ENCODE assay signal across 28 cellular contexts in the genomic region with DNA sequence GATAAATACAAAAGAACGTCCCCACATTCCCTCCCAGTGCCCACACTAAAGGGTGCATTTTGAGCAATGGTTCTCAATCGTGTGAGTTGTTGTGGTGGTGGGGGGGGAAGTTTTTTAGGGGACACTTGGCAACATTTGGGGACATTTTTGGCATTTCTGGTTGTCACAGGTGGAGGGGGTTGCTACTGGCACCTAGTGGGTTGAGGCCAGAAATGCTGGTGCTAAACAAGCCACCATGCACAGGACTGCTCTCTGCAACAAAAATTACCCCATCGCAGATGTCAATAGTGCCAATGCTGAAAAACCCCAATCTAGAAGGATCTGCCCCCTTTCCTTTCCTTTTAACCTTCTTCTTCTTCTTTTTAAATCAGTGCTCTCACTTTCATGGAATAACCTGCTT.
A peak's percentile ranks its signal among the peaks of the same experiment; 100 is the strongest.
DNase-seq lines count a peak whose midpoint lies in the region; FAIRE-seq and TF ChIP-seq lines count a peak whose summit lies in the region.
"Had no signal": no experiment of that assay in that cellular context is flagged by ENCODE, and none has a peak within 500 bp of the region (broad histone marks: within the 10 kb centered on the region; RNA-seq: fewer than 3 reads in every experiment).

No MANE protein-coding gene starts in this region.

- no peak overlapping the region for H2BK12ac ChIP-seq in H1 (ENCODE audit: low read depth, low read length)

- H3K27ac ChIP-seq in HUES64 (ENCODE audit: low read depth, low read length) (peak overlapping the region; percentile 63), H1 (ENCODE audit: low read depth, low read length) (no peak overlapping the region), Karpas-422 (ENCODE audit: low read length) (no peak overlapping the region)
- H3K27ac ChIP-seq: PC-9, suprapubic skin had no signal

- H4K91ac ChIP-seq in H1 (replicated peaks; ENCODE audit: insufficient read length, low read length), result no peak overlapping the region

- peaks cover 6% of the 10 kb centered on the region for H3K27me3 Mint-ChIP-seq in progenitor cell of endocrine pancreas
- H3K27me3 Mint-ChIP-seq: activated B cell treated with CpG ODN at 0.5 μM for 24 hours; activated naive CD4-positive, alpha-beta T cell treated with anti-CD3 and anti-CD28 coated beads, Interleukin-2, amount 10 ng/mL, durations not matched to agents 7 days and 5 days; stimulated activated memory B cell treated with anti-CD40 and anti-IgM and Interleukin-4, amounts not matched to agents 10 μg/mL and 1 μg/mL and 100 μg/mL, for 72 hours had no signal

- H2AFZ ChIP-seq in H1 (ENCODE audit: low read length) (0 out of 2 replicates have a peak overlapping the region, but pooled peaks have one; percentile 49), Karpas-422 (ENCODE audit: low read length) (no peak overlapping the region)
- H2AFZ ChIP-seq: PC-9 had no signal

- no peaks in the 10 kb centered on the region for H4K20me1 ChIP-seq in H1 (replicated peaks in 1 of 2; ENCODE audit: control insufficient read depth in 1 of 2, insufficient read depth in 2 of 2, low read length in 2 of 2)
- H4K20me1 ChIP-seq in Karpas-422 (ENCODE audit: insufficient read depth, low read depth, low read length), result no peaks in the 10 kb centered on the region

- no peak for TF ChIP-seq EP300 in H1 (IDR thresholded peaks at IDR 0.05; ENCODE audit: borderline replicate concordance in 1 of 2, low read depth in 2 of 2, low read length in 2 of 2)

- peak; percentile 18 for DNase-seq in NCI-H82 (lab: John Stamatoyannopoulos, UW)
- no peak for DNase-seq in NCI-H82 treated with DMSO at 0.1 percent for 48 hours (lab: John Stamatoyannopoulos, UW; ENCODE audit: unreplicated experiment)
- DNase-seq in H1 (ENCODE audit: low read depth in 1 of 2, low spot score in 2 of 2), result no peak
- no peak for DNase-seq in progenitor cell of endocrine pancreas (ENCODE audit: low spot score, unreplicated experiment)
- DNase-seq in dermis blood vessel endothelial cell, result no peak
- DNase-seq in Karpas-422, result no peak
- no peak for DNase-seq in activated CD8-positive, alpha-beta memory T cell treated with anti-CD3 and anti-CD28 coated beads for 24 hours
- DNase-seq: 8988T; activated B cell treated with CpG ODN at 0.5 μM for 24 hours; activated naive CD4-positive, alpha-beta T cell treated with anti-CD3 and anti-CD28 coated beads, Interleukin-2, amount 10 ng/mL, durations not matched to agents 7 days and 5 days; amniotic stem cell; DMS53; GDM1; kidney glomerular epithelial cell; MG63; NCI-H1436; NCI-H2107; NCI-H446; NCI-H774; PC-9; SHP77; stimulated activated CD4-positive, alpha-beta T cell treated with anti-CD3 and anti-CD28 coated beads, Interleukin-4, amount 100 ng/mL, for 24 hours; T1000 had no signal

- H3K79me1 ChIP-seq in H1 (ENCODE audit: low read depth, low read length), result no peaks in the 10 kb centered on the region

- no peak for FAIRE-seq in H1 (lab: Jason Lieb, UNC)
- FAIRE-seq: GM19239 had no signal

- H3K9me2 ChIP-seq in Karpas-422 (replicated peaks; ENCODE audit: insufficient read depth, low read length), result no peaks in the 10 kb centered on the region

- H3K4me1 Mint-ChIP-seq in progenitor cell of endocrine pancreas (ENCODE audit: low read depth), result no peaks in the 10 kb centered on the region
- H3K4me1 Mint-ChIP-seq: activated B cell treated with CpG ODN at 0.5 μM for 24 hours; activated naive CD4-positive, alpha-beta T cell treated with anti-CD3 and anti-CD28 coated beads, Interleukin-2, amount 10 ng/mL, durations not matched to agents 7 days and 5 days; stimulated activated memory B cell treated with anti-CD40 and anti-IgM and Interleukin-4, amounts not matched to agents 10 μg/mL and 1 μg/mL and 100 μg/mL, for 72 hours had no signal

- no peak overlapping the region for H4K8ac ChIP-seq in H1 (ENCODE audit: extremely low read depth, insufficient read depth, low read length)

- no peak overlapping the region for H3K4me3 Mint-ChIP-seq in progenitor cell of endocrine pancreas (ENCODE audit: low read depth)
- H3K4me3 Mint-ChIP-seq: activated B cell treated with CpG ODN at 0.5 μM for 24 hours; activated naive CD4-positive, alpha-beta T cell treated with anti-CD3 and anti-CD28 coated beads, Interleukin-2, amount 10 ng/mL, durations not matched to agents 7 days and 5 days; stimulated activated memory B cell treated with anti-CD40 and anti-IgM and Interleukin-4, amounts not matched to agents 10 μg/mL and 1 μg/mL and 100 μg/mL, for 72 hours had no signal

- POLR2A ChIA-PET in H1 (lab: Charles Lee; ENCODE audit: partially characterized antibody), result interaction anchor here (0.9 kb wide), 1 partner anchor 14 kb away, joined by 3 read pairs; no protein-coding TSS in a partner anchor

- no peak overlapping the region for H2AK5ac ChIP-seq in H1 (ENCODE audit: low read depth, low read length)

- no peak for TF ChIP-seq POLR2A in H1 (IDR thresholded peaks at IDR 0.05; ENCODE audit: control extremely low read depth in 1 of 2, low read depth in 2 of 2, low read length in 2 of 2)

- H3K4me3 ChIP-seq in HUES64 (ENCODE audit: low read length), result peak overlapping the region; percentile 24; the same call in 1 of the 2 replicates
- peak overlapping the region in 1 of 4 experiments; percentile 18; a peak in 1 of 8 replicates for H3K4me3 ChIP-seq in H1 (ENCODE audit: extremely low read depth in 1 of 4, insufficient read depth in 2 of 4, low read depth in 3 of 4, low read length in 4 of 4)
- no peak overlapping the region for H3K4me3 ChIP-seq in Karpas-422 (ENCODE audit: low read length)
- H3K4me3 ChIP-seq: HAP-1, MG63, PC-9, suprapubic skin had no signal

- no peak overlapping the region; the same call in 1 of the 2 replicates for H2BK20ac ChIP-seq in H1 (ENCODE audit: low read length)

- H3K9me3 ChIP-seq in HUES64 (ENCODE audit: insufficient read depth, low read depth, low read length) (no peaks in the 10 kb centered on the region), H1 (ENCODE audit: insufficient read depth in 2 of 2, low read depth in 1 of 2, low read length in 1 of 2) (no peaks in the 10 kb centered on the region), Karpas-422 (ENCODE audit: low read length) (no peaks in the 10 kb centered on the region)
- H3K9me3 ChIP-seq: HAP-1, MG63, suprapubic skin had no signal

- H2BK15ac ChIP-seq in H1 (ENCODE audit: low read length), result no peak overlapping the region

- CTCF ChIA-PET in H1 (lab: Charles Lee; ENCODE audit: partially characterized antibody), result interaction anchor here (0.7 to 1.4 kb wide), 5 partner anchors 9 to 96 kb away, joined by 3 to 7 read pairs (median 3); no protein-coding TSS in a partner anchor

- H3K18ac ChIP-seq in H1 (ENCODE audit: extremely low read depth, low read length), result no peak overlapping the region

- H3K56ac ChIP-seq in H1 (replicated peaks; ENCODE audit: insufficient read length, low read depth, low read length), result no peak overlapping the region

- H3K4me1 ChIP-seq in HUES64 (ENCODE audit: insufficient read depth, low read length) (peaks cover 26% of the 10 kb centered on the region), H1 (replicated peaks in 1 of 4; ENCODE audit: control insufficient read depth in 3 of 4, insufficient read depth in 4 of 4, low read length in 3 of 4) (peaks cover 5 to 18% (median 12%) of the 10 kb centered on the region in 4 experiments), Karpas-422 (ENCODE audit: low read length) (no peaks in the 10 kb centered on the region)
- H3K4me1 ChIP-seq: HAP-1, suprapubic skin had no signal

- H3K4me2 ChIP-seq in H1 (ENCODE audit: insufficient read depth in 1 of 2, low read depth in 2 of 2, low read length in 2 of 2) (peak overlapping the region in 1 of 2 experiments; percentile 51; a peak in 1 of 4 replicates), Karpas-422 (ENCODE audit: low read depth, low read length, poor library complexity, severe bottlenecking) (no peak overlapping the region)
- H3K4me2 ChIP-seq: PC-9 had no signal

- H2BK120ac ChIP-seq in H1 (replicated peaks; ENCODE audit: low read depth, low read length), result no peak overlapping the region

- H3K27ac Mint-ChIP-seq in progenitor cell of endocrine pancreas, result no peak overlapping the region
- H3K27ac Mint-ChIP-seq: activated B cell treated with CpG ODN at 0.5 μM for 24 hours; activated naive CD4-positive, alpha-beta T cell treated with anti-CD3 and anti-CD28 coated beads, Interleukin-2, amount 10 ng/mL, durations not matched to agents 7 days and 5 days; stimulated activated memory B cell treated with anti-CD40 and anti-IgM and Interleukin-4, amounts not matched to agents 10 μg/mL and 1 μg/mL and 100 μg/mL, for 72 hours had no signal

- H3K9ac ChIP-seq in HUES64 (ENCODE audit: low read depth, low read length), result no peak overlapping the region; the same call in 1 of the 2 replicates
- H3K9ac ChIP-seq in H1 (replicated peaks in 1 of 4; ENCODE audit: extremely low read depth in 1 of 4, low read depth in 3 of 4, low read length in 3 of 4), result no peak overlapping the region
- no peak overlapping the region for H3K9ac ChIP-seq in Karpas-422 (ENCODE audit: low read length)

- H3K23ac ChIP-seq in H1 (ENCODE audit: insufficient read length), result no peak overlapping the region

- no peaks in the 10 kb centered on the region for H3K9me3 Mint-ChIP-seq in progenitor cell of endocrine pancreas (ENCODE audit: low read depth)
- H3K9me3 Mint-ChIP-seq: activated B cell treated with CpG ODN at 0.5 μM for 24 hours; activated naive CD4-positive, alpha-beta T cell treated with anti-CD3 and anti-CD28 coated beads, Interleukin-2, amount 10 ng/mL, durations not matched to agents 7 days and 5 days had no signal

- peak overlapping the region; percentile 17 for H3K4ac ChIP-seq in H1 (replicated peaks; ENCODE audit: insufficient read length, low read depth, low read length)

- H3K36me3 ChIP-seq in HUES64 (ENCODE audit: insufficient read depth, low read length) (no peaks in the 10 kb centered on the region), H1 (ENCODE audit: control insufficient read depth in 2 of 4, insufficient read depth in 4 of 4, low read length in 3 of 4) (no peaks in the 10 kb centered on the region), Karpas-422 (ENCODE audit: insufficient read depth, low read length) (no peaks in the 10 kb centered on the region)
- H3K36me3 ChIP-seq: HAP-1, MG63, suprapubic skin had no signal

- WGBS in HUES64, result 70% methylated on average over 2 of the region's 3 CpGs
- 82% methylated on average over 3 of the region's 3 CpGs; no CpG with 5 or more reads in 1 of the 2 experiments for WGBS in H1 (ENCODE audit: extremely low coverage in 1 of 2, insufficient coverage in 1 of 2, insufficient read length in 1 of 2, insufficient replicate concordance in 2 of 2, low coverage in 1 of 2, low lambda C conversion rate in 2 of 2, missing lambda C conversion rate in 1 of 2), 2 experiments

- peak; percentile 29 to 47 for TF ChIP-seq RAD21 in H1 (IDR thresholded peaks at IDR 0.05 in 1 of 2, conservative IDR thresholded peaks at IDR 0.05 in 1 of 2; ENCODE audit: low read depth in 2 of 2, low read length in 2 of 2)

- TF ChIP-seq CTCF in H1 (IDR thresholded peaks at IDR 0.05; ENCODE audit: control extremely low read depth in 1 of 3, insufficient read depth in 1 of 3, low read depth in 1 of 3, low read length in 3 of 3), result peak; percentile 20 to 49 (median 31)
- peak; percentile 11 for TF ChIP-seq CTCF in progenitor cell of endocrine pancreas (IDR thresholded peaks at IDR 0.05; ENCODE audit: unreplicated experiment)

- H3K27me3 ChIP-seq in HUES64 (ENCODE audit: insufficient read depth, low read length) (no peaks in the 10 kb centered on the region), H1 (replicated peaks in 1 of 4; ENCODE audit: control insufficient read depth in 3 of 4, extremely low read depth in 1 of 4, insufficient read depth in 3 of 4, low read length in 3 of 4) (no peaks in the 10 kb centered on the region), Karpas-422 (ENCODE audit: low read length) (0 out of 2 replicates have a peak, but pooled peaks cover 2% of the 10 kb centered on the region)
- H3K27me3 ChIP-seq: suprapubic skin had no signal

- no peak overlapping the region for H3K14ac ChIP-seq in H1 (ENCODE audit: insufficient read length)

- no peaks in the 10 kb centered on the region for H3K36me3 Mint-ChIP-seq in progenitor cell of endocrine pancreas (ENCODE audit: insufficient read depth)
- H3K36me3 Mint-ChIP-seq: activated naive CD4-positive, alpha-beta T cell treated with anti-CD3 and anti-CD28 coated beads, Interleukin-2, amount 10 ng/mL, durations not matched to agents 7 days and 5 days; stimulated activated memory B cell treated with anti-CD40 and anti-IgM and Interleukin-4, amounts not matched to agents 10 μg/mL and 1 μg/mL and 100 μg/mL, for 72 hours had no signal

- H3K23me2 ChIP-seq in H1 (ENCODE audit: low read depth, low read length), result no peaks in the 10 kb centered on the region

- peak overlapping the region; percentile 42; the same call in 1 of the 2 replicates for H2BK5ac ChIP-seq in H1 (ENCODE audit: low read depth, low read length)

- no peaks in the 10 kb centered on the region for H3K79me2 ChIP-seq in H1 (ENCODE audit: control insufficient read depth in 1 of 2, insufficient read depth in 2 of 2, low read length in 2 of 2)
- no peaks in the 10 kb centered on the region for H3K79me2 ChIP-seq in Karpas-422 (ENCODE audit: low read length)

- H4K5ac ChIP-seq in H1 (ENCODE audit: insufficient read length, low read depth, low read length), result no peak overlapping the region
